8 cellular contexts compared by ENCODE assay signal in the genomic region with DNA sequence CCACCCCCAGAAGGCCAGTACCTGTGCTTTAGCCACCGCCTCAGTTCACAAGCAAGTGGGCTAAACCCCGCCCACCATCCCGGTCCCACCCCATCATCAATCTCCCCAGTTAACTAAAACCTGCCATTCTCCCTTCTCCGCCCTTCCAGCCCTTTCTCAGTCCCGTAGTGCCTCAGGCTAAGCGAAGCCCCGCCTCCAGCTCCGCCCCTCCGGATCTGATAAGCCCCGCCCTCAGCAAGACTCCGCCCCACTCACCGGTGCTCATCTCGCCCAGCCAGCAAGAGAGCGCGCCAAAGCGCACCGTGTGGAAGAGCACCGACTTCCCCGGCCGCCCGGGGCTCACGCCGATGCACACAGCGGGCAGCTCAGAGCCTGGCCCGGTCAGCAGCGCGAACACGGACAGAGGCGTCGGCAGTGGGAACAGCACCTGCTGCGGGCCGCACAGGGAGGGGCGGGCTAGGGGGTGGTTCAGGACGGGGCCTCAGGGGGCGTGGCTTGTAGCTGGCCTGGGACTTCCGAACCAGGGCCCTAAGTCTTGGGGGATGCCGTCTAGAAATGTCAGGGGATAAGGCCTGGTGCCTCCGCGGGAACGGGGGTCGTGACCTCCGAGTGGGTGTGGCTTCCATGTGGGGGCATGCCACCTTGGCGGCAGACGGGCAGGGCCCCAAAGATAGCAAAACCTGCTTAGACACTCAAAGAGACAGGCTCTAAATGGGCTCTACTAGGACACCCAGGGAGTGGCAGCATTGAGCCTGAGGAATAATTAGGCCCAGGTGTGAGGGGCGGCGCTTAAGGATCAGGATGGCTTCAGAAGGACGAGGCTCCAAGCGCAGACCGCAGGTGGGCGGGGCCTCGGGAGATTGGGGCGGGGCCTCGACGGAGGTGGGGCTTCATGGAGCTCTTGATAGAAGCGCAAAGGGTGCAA. TPM values are rescaled to one million over a fixed set of nuclear protein-coding genes. Genes with fewer than 3 reads are reported as not detected.
A peak's percentile ranks its signal among the peaks of the same experiment; 100 is the strongest.
DNase-seq lines count a peak whose midpoint lies in the region; ATAC-seq and TF ChIP-seq lines count a peak whose summit lies in the region.

No MANE protein-coding gene starts in this region.

- 19 to 54% methylated on average over 55 of the region's 55 CpGs for WGBS in sigmoid colon, 2 donors

- peaks cover 10% of the 10 kb centered on the region for H3K4me1 Mint-ChIP-seq in brain

- peaks cover 6 to 42% (median 21%) of the 10 kb centered on the region in 3 donors for H3K27me3 ChIP-seq in sigmoid colon

- intact Hi-C loops in mucosa of descending colon (cut with DNase I, micrococcal nuclease), result no loop called here
- intact Hi-C loops in sigmoid colon (cut with DNase I), result no loop called here

- H3K9me3 ChIP-seq in mucosa of descending colon (no peaks in the 10 kb centered on the region), sigmoid colon (no peaks in the 10 kb centered on the region)

- TF ChIP-seq CTCF in brain (conservative IDR thresholded peaks at IDR 0.05), result no peak
- no peak for TF ChIP-seq CTCF in mucosa of descending colon (IDR thresholded peaks at IDR 0.05)
- no peak for TF ChIP-seq CTCF in sigmoid colon (IDR thresholded peaks at IDR 0.05)

- no peak for TF ChIP-seq EP300 in sigmoid colon (IDR thresholded peaks at IDR 0.05)

- no peak for TF ChIP-seq POLR2A in sigmoid colon (IDR thresholded peaks at IDR 0.05)

- H3K27ac Mint-ChIP-seq in brain, result peak overlapping the region in 1 of 5 experiments; percentile 35

- peak overlapping the region; percentile 74 to 84 (median 83) for H3K4me3 Mint-ChIP-seq in brain

- H3K4me1 ChIP-seq in mucosa of descending colon (ENCODE audit: low read depth), result no peaks in the 10 kb centered on the region
- H3K4me1 ChIP-seq in sigmoid colon, result peaks cover 0 to 6% (median 6%) of the 10 kb centered on the region in 4 donors

- no peaks in the 10 kb centered on the region for H3K27me3 Mint-ChIP-seq in brain

- H3K27ac ChIP-seq in sigmoid colon, result no peak overlapping the region

- no peaks in the 10 kb centered on the region for H3K36me3 Mint-ChIP-seq in brain

- H3K36me3 ChIP-seq in mucosa of descending colon (ENCODE audit: low read depth) (no peaks in the 10 kb centered on the region), sigmoid colon (no peaks in the 10 kb centered on the region)

- H3K4me3 ChIP-seq in mucosa of descending colon, result no peak overlapping the region
- peak overlapping the region in 1 of 4 donors; percentile 9 for H3K4me3 ChIP-seq in sigmoid colon

- ATAC-seq in mucosa of descending colon (peak; percentile 90), GM18519 (IDR thresholded peaks at IDR 0.05; ENCODE audit: low FRiP score, unreplicated experiment) (no peak), GM18498 (IDR thresholded peaks at IDR 0.05; ENCODE audit: unreplicated experiment) (no peak)

- no peaks in the 10 kb centered on the region for H3K9me3 Mint-ChIP-seq in brain

- peak; percentile 22 for DNase-seq in ELR (ENCODE audit: low read depth)
- DNase-seq in NCI-H2227 treated with DMSO at 0.1 percent for 48 hours (lab: John Stamatoyannopoulos, UW), result peak; percentile 100
- DNase-seq in mucosa of descending colon, result peak; percentile 69 to 73 (median 73)
- DNase-seq in sigmoid colon, result no peak
- no peak for DNase-seq in AML-193 (lab: John Stamatoyannopoulos, UW)

RNA-seq across cellular contexts. Expression of gene MAP4K1, which starts 21.4 kb away (rescaled TPM):
- polyA plus RNA-seq in brain (ENCODE audit: insufficient read depth, low read depth, low replicate concordance) (1.4 TPM), sigmoid colon (10 to 100 TPM in 1 of 3 donors, 1 to 10 TPM in 2; 1.6 to 29.7 (median 4.8) TPM)
- total RNA-seq in mucosa of descending colon (10 to 100 TPM in 1 of 3 donors, 1 to 10 TPM in 2; 6.9 to 10.6 (median 7.4) TPM), sigmoid colon (1 to 10 TPM; 1.2 to 8.9 (median 1.3) TPM)

RNA-seq across cellular contexts. Expression of gene EIF3K, which starts 22.7 kb away (rescaled TPM):
- polyA plus RNA-seq in brain (ENCODE audit: insufficient read depth, low read depth, low replicate concordance) (367 TPM), sigmoid colon (100 to 1,000 TPM; 498 to 637 (median 574) TPM)
- total RNA-seq in mucosa of descending colon (100 to 1,000 TPM; 338 to 393 (median 350) TPM), sigmoid colon (100 to 1,000 TPM; 469 to 803 (median 546) TPM)

RNA-seq across cellular contexts. Expression of gene ACTN4, which starts 51.1 kb away (rescaled TPM):
- 379 TPM for polyA plus RNA-seq in brain (ENCODE audit: insufficient read depth, low read depth, low replicate concordance)
- total RNA-seq in mucosa of descending colon, result 1,000 to 10,000 TPM in 2 of 3 donors, 100 to 1,000 TPM in 1; 566 to 1,080 (median 1,014) TPM
- total RNA-seq in sigmoid colon, result 100 to 1,000 TPM; 131 to 328 (median 197) TPM
- polyA plus RNA-seq in sigmoid colon, result 100 to 1,000 TPM; 122 to 456 (median 176) TPM

Comparison
In these comparisons a context has a peak if more than half of its experiments do, and no peak if none do; other contexts are left out.
1. DNase-seq: peak in ELR (single experiment), NCI-H2227 treated with DMSO at 0.1 percent for 48 hours (single experiment) and mucosa of descending colon (3 of 3); none in sigmoid colon (single experiment) and AML-193 (0 of 2).